In genomic region chr16:1042076-1042744, GRCh38 we compare ENCODE assay signal across 19 cellular contexts. TPM values are rescaled to one million over a fixed set of nuclear protein-coding genes. Genes with fewer than 3 reads are reported as not detected.
"Had no signal": no experiment of that assay in that cellular context is flagged by ENCODE, and none has a peak within 500 bp of the region (broad histone marks: within the 10 kb centered on the region; RNA-seq: fewer than 3 reads in every experiment).

No MANE protein-coding gene starts in this region.

- H3K4me1 Mint-ChIP-seq: naive B cell; stimulated activated naive CD8-positive, alpha-beta T cell treated with anti-CD3 and anti-CD28 coated beads, Interleukin-15, amount 100 ng/mL, for 72 hours had no signal

- H3K27ac ChIP-seq: colonic mucosa, heart right ventricle, ovary, right atrium auricular region, sigmoid colon, skin epidermis, testis, transverse colon had no signal

- H3K4me3 ChIP-seq: colonic mucosa, heart right ventricle, ovary, right atrium auricular region, sigmoid colon, skin epidermis, testis, transverse colon had no signal

- ATAC-seq: heart right ventricle; stimulated activated naive B cell treated with anti-CD40 and anti-IgM and Interleukin-4, amounts not matched to agents 10 μg/mL and 1 μg/mL and 100 μg/mL, for 72 hours; stimulated activated naive CD8-positive, alpha-beta T cell treated with anti-CD3 and anti-CD28 coated beads, Interleukin-15, amount 100 ng/mL, for 72 hours had no signal

- H3K27me3 ChIP-seq: ovary, right atrium auricular region, testis had no signal

- H3K4me1 ChIP-seq: colonic mucosa, transverse colon had no signal

- H3K27ac Mint-ChIP-seq: naive B cell; nephron progenitor cell; stimulated activated naive B cell treated with anti-CD40 and anti-IgM and Interleukin-4, amounts not matched to agents 10 μg/mL and 1 μg/mL and 100 μg/mL, for 72 hours had no signal

- DNase-seq: colonic mucosa; erythroblast; foreskin melanocyte; heart right ventricle; kidney glomerular epithelial cell; mesendoderm; naive B cell; nephron progenitor cell; ovary; sigmoid colon; stimulated activated CD4-positive, alpha-beta T cell treated with anti-CD3 and anti-CD28 coated beads, Interleukin-4, amount 100 ng/mL, for 4 hours; stimulated activated naive B cell treated with anti-CD40 and anti-IgM and Interleukin-4, amounts not matched to agents 10 μg/mL and 1 μg/mL and 100 μg/mL, for 72 hours; stimulated activated naive CD8-positive, alpha-beta T cell treated with anti-CD3 and anti-CD28 coated beads, Interleukin-15, amount 100 ng/mL, for 72 hours; transverse colon had no signal

- H3K36me3 Mint-ChIP-seq: naive B cell had no signal

- H3K9me3 Mint-ChIP-seq: stimulated activated naive CD8-positive, alpha-beta T cell treated with anti-CD3 and anti-CD28 coated beads, Interleukin-15, amount 100 ng/mL, for 72 hours had no signal

- H3K9me3 ChIP-seq: colonic mucosa, right atrium auricular region, testis, transverse colon had no signal

- H3K36me3 ChIP-seq: colonic mucosa, heart right ventricle, ovary, right atrium auricular region, sigmoid colon, transverse colon had no signal

- H3K4me3 Mint-ChIP-seq: naive B cell; nephron progenitor cell; stimulated activated naive B cell treated with anti-CD40 and anti-IgM and Interleukin-4, amounts not matched to agents 10 μg/mL and 1 μg/mL and 100 μg/mL, for 72 hours; stimulated activated naive CD8-positive, alpha-beta T cell treated with anti-CD3 and anti-CD28 coated beads, Interleukin-15, amount 100 ng/mL, for 72 hours had no signal

RNA-seq across cellular contexts. Expression of gene SSTR5, which starts 30.3 kb away (rescaled TPM):
- polyA plus RNA-seq: liver, ovary had no signal

RNA-seq across cellular contexts. Expression of gene C1QTNF8, which starts 53.8 kb away (rescaled TPM):
- polyA plus RNA-seq: endothelial cell of umbilical vein, heart right ventricle, liver, ovary, sigmoid colon had no signal
